In the genomic region with DNA sequence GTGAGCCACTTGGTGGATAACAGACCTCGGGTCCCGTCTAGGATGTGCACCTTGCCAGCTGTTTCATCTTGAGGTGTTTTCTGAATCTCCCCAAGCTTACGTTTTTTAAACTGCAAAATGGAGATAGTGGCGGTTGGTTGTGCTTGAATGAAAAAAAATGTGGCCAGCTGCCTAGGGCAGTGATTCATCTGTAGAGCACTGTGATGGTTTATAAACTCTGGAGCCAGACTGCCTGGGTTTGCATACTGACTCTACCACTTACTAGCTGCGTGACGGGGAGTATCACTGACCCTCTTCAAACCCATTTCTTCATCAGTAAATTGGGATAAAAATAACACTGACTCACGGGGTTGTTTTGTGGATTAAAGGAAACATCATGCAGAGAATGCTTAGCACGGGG, we compare ENCODE assay signal across 15 cellular contexts.
A peak's percentile ranks its signal among the peaks of the same experiment; 100 is the strongest.
DNase-seq lines count a peak whose midpoint lies in the region; ATAC-seq and TF ChIP-seq lines count a peak whose summit lies in the region.
"Had no signal": no experiment of that assay in that cellular context is flagged by ENCODE, and none has a peak within 500 bp of the region (broad histone marks: within the 10 kb centered on the region; RNA-seq: fewer than 3 reads in every experiment).

No MANE protein-coding gene starts in this region.

- ATAC-seq in GM18907 (IDR thresholded peaks at IDR 0.05; ENCODE audit: unreplicated experiment) = peak; percentile 67
- peak; percentile 54 for ATAC-seq in HG02981 (IDR thresholded peaks at IDR 0.05; ENCODE audit: unreplicated experiment)
- ATAC-seq in GM21717 (IDR thresholded peaks at IDR 0.05; ENCODE audit: unreplicated experiment) = no peak
- ATAC-seq in GM19455 (IDR thresholded peaks at IDR 0.05; ENCODE audit: unreplicated experiment) = no peak
- ATAC-seq in GM18868 (IDR thresholded peaks at IDR 0.05; ENCODE audit: unreplicated experiment) = no peak
- ATAC-seq: activated CD8-positive, alpha-beta T cell treated with anti-CD3 and anti-CD28 coated beads, Interleukin-2, amount 10 ng/mL, durations not matched to agents 7 days and 5 days; T-cell had no signal

- TF ChIP-seq CTCF in astrocyte of the cerebellum (IDR thresholded peaks at IDR 0.05; ENCODE audit: low read depth, low read length, missing control alignments) (no peak), prostate gland (IDR thresholded peaks at IDR 0.05) (no peak)

- DNase-seq in astrocyte of the cerebellum (ENCODE audit: low read depth) (peak; percentile 71), prostate gland (ENCODE audit: low spot score) (peak; percentile 27)
- DNase-seq in activated CD4-positive, alpha-beta T cell treated with anti-CD3 and anti-CD28 coated beads for 1 hour = no peak
- DNase-seq: activated CD8-positive, alpha-beta T cell treated with anti-CD3 and anti-CD28 coated beads, Interleukin-2, amount 10 ng/mL, durations not matched to agents 7 days and 5 days; CD4-positive, alpha-beta T cell; NCI-H1092; NK-92 treated with Interleukin-12 subunit alpha and Interleukin-12 subunit beta, amount 100 ng/mL, for 24 hours; T-cell; tibial artery had no signal

- WGBS in prostate gland = 29% methylated on average over 8 of the region's 8 CpGs

- H3K4me3 ChIP-seq in astrocyte of the cerebellum (ENCODE audit: low read depth, low read length) (no peak overlapping the region), prostate gland (no peak overlapping the region)
- H3K4me3 ChIP-seq: lung, tibial artery had no signal

- peaks cover 9% of the 10 kb centered on the region for H3K4me1 ChIP-seq in prostate gland (replicated peaks)
- H3K4me1 ChIP-seq: tibial artery had no signal

- in situ Hi-C loops in astrocyte of the cerebellum (cut with HindIII; ENCODE audit: low sequenced_read_pairs) = loop anchor here (5.0 kb wide), 1 partner anchor 98 kb away; no protein-coding TSS in a partner anchor

- no peak overlapping the region for H3K27ac ChIP-seq in prostate gland
- H3K27ac ChIP-seq: tibial artery had no signal

- H3K9me3 ChIP-seq in prostate gland = no peaks in the 10 kb centered on the region
- H3K9me3 ChIP-seq: tibial artery had no signal

- no peaks in the 10 kb centered on the region for H3K27me3 ChIP-seq in prostate gland (replicated peaks; ENCODE audit: insufficient read depth)
- H3K27me3 ChIP-seq: tibial artery had no signal

- H3K36me3 ChIP-seq in prostate gland = no peaks in the 10 kb centered on the region
- H3K36me3 ChIP-seq: tibial artery had no signal

- no peak for TF ChIP-seq POLR2A in prostate gland (IDR thresholded peaks at IDR 0.05)

- intact Hi-C loops in prostate gland (cut with DNase I) = no loop called here

Comparison
In these comparisons a context has a peak if more than half of its experiments do, and no peak if none do; other contexts are left out.
1. ATAC-seq: peak in GM18907 (single experiment) and HG02981 (single experiment); none in GM21717 (single experiment), GM19455 (single experiment) and GM18868 (single experiment).